ENCODE assay signal across 15 cellular contexts in genomic region chr2:199716807-199717586, GRCh38.
DNase-seq lines count a peak whose midpoint lies in the region; ATAC-seq and TF ChIP-seq lines count a peak whose summit lies in the region.
"Had no signal": no experiment of that assay in that cellular context is flagged by ENCODE, and none has a peak within 500 bp of the region (broad histone marks: within the 10 kb centered on the region; RNA-seq: fewer than 3 reads in every experiment).

No MANE protein-coding gene starts in this region.

- H3K4me1 Mint-ChIP-seq in neural progenitor cell, result no peaks in the 10 kb centered on the region
- H3K4me1 Mint-ChIP-seq: activated CD8-positive, alpha-beta memory T cell treated with anti-CD3 and anti-CD28 coated beads, Interleukin-2, amount 10 ng/mL, durations not matched to agents 7 days and 5 days had no signal

- H3K4me3 Mint-ChIP-seq in neural progenitor cell, result no peak overlapping the region
- H3K4me3 Mint-ChIP-seq: activated CD8-positive, alpha-beta memory T cell treated with anti-CD3 and anti-CD28 coated beads, Interleukin-2, amount 10 ng/mL, durations not matched to agents 7 days and 5 days; activated naive CD8-positive, alpha-beta T cell had no signal

- ATAC-seq in stimulated activated naive CD8-positive, alpha-beta T cell treated with anti-CD3 and anti-CD28 coated beads, Interleukin-15, Interleukin-2, amounts not matched to agents 100 U/mL and 50 U/mL, for 24 hours, result no peak
- no peak for ATAC-seq in HG03097 (IDR thresholded peaks at IDR 0.05; ENCODE audit: low FRiP score, unreplicated experiment)
- ATAC-seq in GM21529 (IDR thresholded peaks at IDR 0.05; ENCODE audit: unreplicated experiment), result no peak
- ATAC-seq: activated CD8-positive, alpha-beta memory T cell treated with anti-CD3 and anti-CD28 coated beads, Interleukin-2, amount 10 ng/mL, durations not matched to agents 7 days and 5 days had no signal

- peak overlapping the region; percentile 11 for H2AFZ ChIP-seq in neural progenitor cell (replicated peaks)

- TF ChIP-seq CTCF in neural progenitor cell (IDR thresholded peaks at IDR 0.05), result no peak

- no peaks in the 10 kb centered on the region for H3K36me3 ChIP-seq in SJCRH30
- H3K36me3 ChIP-seq in neural progenitor cell, result no peaks in the 10 kb centered on the region
- H3K36me3 ChIP-seq: colonic mucosa, thyroid gland had no signal

- H3K9ac ChIP-seq in neural progenitor cell, result no peak overlapping the region

- H3F3A ChIP-seq in neural progenitor cell (ENCODE audit: low read depth), result no peaks in the 10 kb centered on the region

- H3K9me3 ChIP-seq in SJCRH30 (replicated peaks) (no peaks in the 10 kb centered on the region), neural progenitor cell (ENCODE audit: low read depth) (no peaks in the 10 kb centered on the region)
- H3K9me3 ChIP-seq: colonic mucosa, thyroid gland had no signal

- H3K27me3 ChIP-seq in SJCRH30, result no peaks in the 10 kb centered on the region
- no peaks in the 10 kb centered on the region for H3K27me3 ChIP-seq in neural progenitor cell
- H3K27me3 ChIP-seq: colonic mucosa, thyroid gland had no signal

- no peak overlapping the region for H3K4me2 ChIP-seq in neural progenitor cell

- no peak overlapping the region for H3K27ac Mint-ChIP-seq in neural progenitor cell
- H3K27ac Mint-ChIP-seq: activated CD8-positive, alpha-beta memory T cell treated with anti-CD3 and anti-CD28 coated beads, Interleukin-2, amount 10 ng/mL, durations not matched to agents 7 days and 5 days; activated naive CD8-positive, alpha-beta T cell had no signal

- no peak overlapping the region for H3K27ac ChIP-seq in SJCRH30
- H3K27ac ChIP-seq in neural progenitor cell, result no peak overlapping the region
- H3K27ac ChIP-seq: colonic mucosa, thyroid gland had no signal

- H3K4me1 ChIP-seq in SJCRH30 (peaks cover 7% of the 10 kb centered on the region), neural progenitor cell (peaks cover 5% of the 10 kb centered on the region)
- H3K4me1 ChIP-seq: colonic mucosa, thyroid gland had no signal

- peaks cover 4% of the 10 kb centered on the region for H3K27me3 Mint-ChIP-seq in neural progenitor cell (ENCODE audit: insufficient read depth, low read depth)

- no peak overlapping the region for H3K4me3 ChIP-seq in SJCRH30
- no peak overlapping the region for H3K4me3 ChIP-seq in neural progenitor cell
- H3K4me3 ChIP-seq: colonic mucosa, thyroid gland had no signal

- no peaks in the 10 kb centered on the region for H3K36me3 Mint-ChIP-seq in neural progenitor cell
- H3K36me3 Mint-ChIP-seq: activated CD8-positive, alpha-beta memory T cell treated with anti-CD3 and anti-CD28 coated beads, Interleukin-2, amount 10 ng/mL, durations not matched to agents 7 days and 5 days; activated naive CD8-positive, alpha-beta T cell had no signal

- DNase-seq in NCI-H1417 (lab: John Stamatoyannopoulos, UW) (peak; percentile 33 to 80 (median 37)), NCI-H1417 treated with DMSO at 0.1 percent for 48 hours (lab: John Stamatoyannopoulos, UW) (no peak), NCI-H1105 treated with DMSO at 0.1 percent for 48 hours (lab: John Stamatoyannopoulos, UW) (peak; percentile 71), SJCRH30 (peak; percentile 33 to 66), neural progenitor cell (ENCODE audit: low spot score) (no peak)
- DNase-seq in stimulated activated naive CD8-positive, alpha-beta T cell treated with anti-CD3 and anti-CD28 coated beads, Interleukin-15, Interleukin-2, amounts not matched to agents 100 U/mL and 50 U/mL, for 24 hours, result no peak
- DNase-seq: activated CD8-positive, alpha-beta memory T cell treated with anti-CD3 and anti-CD28 coated beads, Interleukin-2, amount 10 ng/mL, durations not matched to agents 7 days and 5 days; colonic mucosa; DND-41; NCI-H1436; Right ventricle myocardium superior; thyroid gland had no signal

- no peaks in the 10 kb centered on the region for H3K79me2 ChIP-seq in neural progenitor cell (ENCODE audit: low read depth)

- no peaks in the 10 kb centered on the region for H3K9me3 Mint-ChIP-seq in neural progenitor cell

- no peaks in the 10 kb centered on the region for H4K20me1 ChIP-seq in neural progenitor cell (ENCODE audit: low read depth)

Comparison
In these comparisons a context has a peak if more than half of its experiments do, and no peak if none do; other contexts are left out.
1. DNase-seq: peak in NCI-H1417 (3 of 3), NCI-H1105 treated with DMSO at 0.1 percent for 48 hours (single experiment) and SJCRH30 (2 of 2); none in NCI-H1417 treated with DMSO at 0.1 percent for 48 hours (single experiment), neural progenitor cell (single experiment) and stimulated activated naive CD8-positive, alpha-beta T cell treated with anti-CD3 and anti-CD28 coated beads, Interleukin-15, Interleukin-2, amounts not matched to agents 100 U/mL and 50 U/mL, for 24 hours (single experiment).